8 cellular contexts compared by ENCODE assay signal in genomic region chr2:190468814-190469569, GRCh38.
DNase-seq lines count a peak whose midpoint lies in the region; ATAC-seq, FAIRE-seq and TF ChIP-seq lines count a peak whose summit lies in the region.

No MANE protein-coding gene starts in this region.

- TF ChIP-seq CTCF in right atrium auricular region (IDR thresholded peaks at IDR 0.05) = no peak

- peak overlapping the region; percentile 46 for H3K27ac ChIP-seq in angular gyrus (ENCODE audit: low read depth, low read length)
- peak overlapping the region; percentile 72 to 88 for H3K27ac ChIP-seq in right atrium auricular region
- H3K27ac ChIP-seq in small intestine (ENCODE audit: low read depth in 1 of 2, low read length in 1 of 2) = peak overlapping the region in 1 of 2 donors; percentile 70

- H3K9me3 ChIP-seq in right atrium auricular region (no peaks in the 10 kb centered on the region), small intestine (ENCODE audit: control insufficient read depth, low read depth) (no peaks in the 10 kb centered on the region)

- H3K4me1 ChIP-seq in right atrium auricular region (peaks cover 0 to 34% of the 10 kb centered on the region in 2 donors), small intestine (ENCODE audit: control insufficient read depth in 2 of 2, insufficient read depth in 1 of 2, low read depth in 1 of 2, low read length in 1 of 2) (peaks cover 2 to 15% of the 10 kb centered on the region in 2 donors)

- no peak for DNase-seq in GM12891 (ENCODE audit: insufficient read length, low spot score)
- peak; percentile 92 for DNase-seq in NCI-H2029 (lab: John Stamatoyannopoulos, UW)
- peak; percentile 78 for DNase-seq in right atrium auricular region (ENCODE audit: low spot score)
- peak; percentile 63 for DNase-seq in small intestine
- DNase-seq in T-helper 2 cell = no peak
- no peak for DNase-seq in activated CD4-positive, alpha-beta T cell treated with anti-CD3 and anti-CD28 coated beads, Interleukin-2, amount 50 U/mL, for 1 hour

- no peak for TF ChIP-seq POLR2A in GM12891 (IDR thresholded peaks at IDR 0.05; ENCODE audit: low read depth, low read length)

- H3K4me3 ChIP-seq in right atrium auricular region (no peak overlapping the region), small intestine (ENCODE audit: low read depth in 1 of 2, low read length in 2 of 2) (no peak overlapping the region)

- peak; percentile 55 for ATAC-seq in HG02798 (IDR thresholded peaks at IDR 0.05; ENCODE audit: poor library complexity, unreplicated experiment)

- H3K36me3 ChIP-seq in right atrium auricular region (no peaks in the 10 kb centered on the region), small intestine (ENCODE audit: control insufficient read depth in 2 of 2, insufficient read depth in 2 of 2, low read length in 2 of 2) (no peaks in the 10 kb centered on the region)

- FAIRE-seq in GM12891 (lab: Jason Lieb, UNC) = peak; percentile 52
- no peak for FAIRE-seq in small intestine (lab: Jason Lieb, UNC)

- 33 to 40% (median 39%) methylated on average over 4 of the region's 4 CpGs for WGBS in small intestine, 3 donors

- no peaks in the 10 kb centered on the region for H3K27me3 ChIP-seq in right atrium auricular region
- no peaks in the 10 kb centered on the region for H3K27me3 ChIP-seq in small intestine (ENCODE audit: control insufficient read depth in 2 of 2, insufficient read depth in 2 of 2, low read length in 2 of 2)

TF ChIP-seq in GM12891, 5 proteins besides CTCF, POLR2A, EP300 and RAD21:
- TF ChIP-seq PAX5 (IDR thresholded peaks at IDR 0.05; ENCODE audit: insufficient read depth, low read length, severe bottlenecking) (no peak), TAF1 (IDR thresholded peaks at IDR 0.05; ENCODE audit: low read depth, low read length) (no peak), POU2F2 (IDR thresholded peaks at IDR 0.05; ENCODE audit: low read depth, low read length) (no peak), SPI1 (IDR thresholded peaks at IDR 0.05; ENCODE audit: low read depth, low read length) (no peak), POLR2AphosphoS5 (IDR thresholded peaks at IDR 0.05; ENCODE audit: low read depth, low read length) (no peak)

Comparison
In these comparisons a context has a peak if more than half of its experiments do, and no peak if none do; other contexts are left out.
1. DNase-seq: peak in NCI-H2029 (single experiment), right atrium auricular region (single experiment) and small intestine (single experiment); none in GM12891 (single experiment), T-helper 2 cell (0 of 5) and activated CD4-positive, alpha-beta T cell treated with anti-CD3 and anti-CD28 coated beads, Interleukin-2, amount 50 U/mL, for 1 hour (single experiment).